In genomic region chr19:13505761-13506549, GRCh38 we compare ENCODE assay signal across 8 cellular contexts. TPM values are rescaled to one million over a fixed set of nuclear protein-coding genes. Genes with fewer than 3 reads are reported as not detected.
DNase-seq lines count a peak whose midpoint lies in the region; ATAC-seq, FAIRE-seq and TF ChIP-seq lines count a peak whose summit lies in the region.

TSS of gene CACNA1A (minus strand) at chr19:13506479. CDS start at chr19:13506224, 255 bp downstream.

- H3K27me3 Mint-ChIP-seq in neural progenitor cell (ENCODE audit: insufficient read depth, low read depth) = peaks cover 35% of the 10 kb centered on the region

- H3K36me3 ChIP-seq in HUES6 (ENCODE audit: control insufficient read depth, insufficient read depth, low read length) = no peaks in the 10 kb centered on the region
- H3K36me3 ChIP-seq in ectodermal cell (ENCODE audit: control insufficient read depth, insufficient read depth, low read length) = peaks cover 9% of the 10 kb centered on the region
- H3K36me3 ChIP-seq in neural progenitor cell = no peaks in the 10 kb centered on the region
- H3K36me3 ChIP-seq in HepG2 (replicated peaks in 1 of 2; ENCODE audit: control insufficient read depth in 1 of 2, insufficient read depth in 2 of 2, low read length in 2 of 2) = no peaks in the 10 kb centered on the region

- H3K79me2 ChIP-seq in neural progenitor cell (ENCODE audit: low read depth) (peaks cover 14% of the 10 kb centered on the region), HepG2 (ENCODE audit: insufficient read depth, low read length) (no peaks in the 10 kb centered on the region)

- peaks cover 13% of the 10 kb centered on the region for H3K27me3 ChIP-seq in AG04450 (ENCODE audit: control insufficient read depth, insufficient read depth, low read length)
- peaks cover 71% of the 10 kb centered on the region for H3K27me3 ChIP-seq in HUES6 (ENCODE audit: control insufficient read depth, insufficient read depth, low read length)
- H3K27me3 ChIP-seq in ectodermal cell (ENCODE audit: control insufficient read depth, insufficient read depth, low read length, poor library complexity, severe bottlenecking) = peaks cover 25% of the 10 kb centered on the region
- peaks cover 64% of the 10 kb centered on the region for H3K27me3 ChIP-seq in neural progenitor cell
- peaks cover 3 to 28% of the 10 kb centered on the region in 2 experiments; a peak in 2 of 5 replicates for H3K27me3 ChIP-seq in HepG2 (ENCODE audit: control insufficient read depth in 1 of 2, insufficient read depth in 2 of 2, low read length in 2 of 2)

- no peaks in the 10 kb centered on the region for H3K36me3 Mint-ChIP-seq in neural progenitor cell

- POLR2A ChIA-PET in AG04450 (lab: Yijun Ruan, JAX) = interaction anchor here (0.7 kb wide), 2 partner anchors 203 to 228 kb away, joined by 3 to 12 read pairs; no protein-coding TSS in a partner anchor
- POLR2A ChIA-PET in HepG2 (lab: Yijun Ruan, JAX) = no interaction called here

- no peak for ATAC-seq in GM21529 (IDR thresholded peaks at IDR 0.05; ENCODE audit: unreplicated experiment)
- ATAC-seq in HepG2 = no peak

- in situ Hi-C loops in HepG2 (cut with HindIII; ENCODE audit: extremely low pct_ligation_motif_present, low pct_unique_long_range_greater_than_20kb) = no loop called here

- H3F3A ChIP-seq in neural progenitor cell (ENCODE audit: low read depth) = peaks cover 12% of the 10 kb centered on the region

- H3K4me2 ChIP-seq in neural progenitor cell (peak within 1 kb of the TSS; percentile 85), HepG2 (ENCODE audit: low read depth, low read length) (no peak within 1 kb of the TSS)

- no peak within 1 kb of the TSS for H3K9ac ChIP-seq in HUES6 (ENCODE audit: low read length)
- H3K9ac ChIP-seq in neural progenitor cell = peak within 1 kb of the TSS; percentile 32
- no peak within 1 kb of the TSS for H3K9ac ChIP-seq in HepG2 (ENCODE audit: insufficient read depth, low read depth, low read length)

- BruUV-seq in HepG2 (replicated peaks; lab: Mats Ljungman, UMichigan) = no TSS peak

- peak within 1 kb of the TSS; percentile 89 for H3K4me3 Mint-ChIP-seq in neural progenitor cell

- H3K27ac ChIP-seq in AG04450 (ENCODE audit: low read depth, low read length) (no peak within 1 kb of the TSS), HUES6 (ENCODE audit: low read depth, low read length) (no peak within 1 kb of the TSS), ectodermal cell (ENCODE audit: insufficient read depth, low read depth, low read length, poor library complexity, severe bottlenecking) (peak within 1 kb of the TSS; percentile 40), neural progenitor cell (no peak within 1 kb of the TSS), HepG2 (ENCODE audit: extremely low read length, insufficient read depth, low read length) (no peak within 1 kb of the TSS)

- H2AFZ ChIP-seq in neural progenitor cell (replicated peaks) = peak within 1 kb of the TSS; percentile 96
- no peak within 1 kb of the TSS for H2AFZ ChIP-seq in HepG2 (ENCODE audit: low read length)

- H3K4me3 ChIP-seq in AG04450 (ENCODE audit: low read depth, low read length) (peak within 1 kb of the TSS; percentile 68), HUES6 (ENCODE audit: low read depth, low read length) (peak within 1 kb of the TSS; percentile 76), ectodermal cell (ENCODE audit: insufficient read depth, low read depth, low read length) (peak within 1 kb of the TSS; percentile 91), neural progenitor cell (peak within 1 kb of the TSS; percentile 98), HepG2 (replicated peaks in 1 of 3; ENCODE audit: insufficient read depth in 1 of 3, low read depth in 2 of 3, low read length in 3 of 3) (no peak within 1 kb of the TSS)

- TF ChIP-seq EP300 in HepG2 (IDR thresholded peaks at IDR 0.05; ENCODE audit: low read depth in 2 of 2, low read length in 2 of 2) (no peak), HepG2 (CRISPR knock-in tag; IDR thresholded peaks at IDR 0.05; ENCODE audit: borderline replicate concordance) (no peak)

- intact Hi-C loops in HepG2 (cut with micrococcal nuclease; ENCODE audit: unreplicated experiment) = no loop called here

- H3K9me3 ChIP-seq in AG04450 (ENCODE audit: control insufficient read depth, insufficient read depth, low read length) (no peaks in the 10 kb centered on the region), HUES6 (ENCODE audit: control insufficient read depth, insufficient read depth, low read depth, low read length) (no peaks in the 10 kb centered on the region), ectodermal cell (ENCODE audit: control insufficient read depth, low read length) (no peaks in the 10 kb centered on the region), neural progenitor cell (ENCODE audit: low read depth) (no peaks in the 10 kb centered on the region), HepG2 (ENCODE audit: low read length) (no peaks in the 10 kb centered on the region)

- CTCF ChIA-PET in AG04450 (lab: Charles Lee) (no interaction called here), HepG2 (lab: Yijun Ruan, JAX; ENCODE audit: low intra/inter-chr PET ratio, low total read pairs) (no interaction called here)

- no peaks in the 10 kb centered on the region for H3K9me3 Mint-ChIP-seq in neural progenitor cell

- TF ChIP-seq RAD21 in HepG2 (CRISPR knock-in tag; IDR thresholded peaks at IDR 0.05) = no peak

- H4K20me1 ChIP-seq in neural progenitor cell (ENCODE audit: low read depth) = peaks cover 17% of the 10 kb centered on the region
- no peaks in the 10 kb centered on the region for H4K20me1 ChIP-seq in HepG2 (ENCODE audit: insufficient read depth, low read length)

- H3K4me1 ChIP-seq in HUES6 (ENCODE audit: control insufficient read depth, insufficient read depth, low read length) (peaks cover 4% of the 10 kb centered on the region; the same call in 1 of the 2 replicates), ectodermal cell (ENCODE audit: control insufficient read depth, insufficient read depth, low read length) (peaks cover 27% of the 10 kb centered on the region), neural progenitor cell (peaks cover 26% of the 10 kb centered on the region), HepG2 (ENCODE audit: insufficient read depth, low read length) (no peaks in the 10 kb centered on the region)

- TF ChIP-seq CTCF in AG04450 (IDR thresholded peaks at IDR 0.05; ENCODE audit: low read depth, low read length) (no peak), neural progenitor cell (IDR thresholded peaks at IDR 0.05) (no peak), HepG2 (CRISPR knock-in tag; IDR thresholded peaks at IDR 0.05) (no peak)

- 0 to 1% methylated on average over 67 to 69 of the region's 76 CpGs for WGBS in ectodermal cell, 2 experiments
- WGBS in HepG2 (ENCODE audit: low lambda C conversion rate) = 48% methylated on average over 49 of the region's 76 CpGs

- no peak within 1 kb of the TSS for H3K27ac Mint-ChIP-seq in neural progenitor cell

- no peak for FAIRE-seq in HepG2 (lab: Jason Lieb, UNC)

- TF ChIP-seq POLR2A in HepG2 (IDR thresholded peaks at IDR 0.05; ENCODE audit: insufficient read depth in 1 of 2, low read depth in 2 of 2, low read length in 2 of 2) = no peak

- peaks cover 18% of the 10 kb centered on the region for H3K4me1 Mint-ChIP-seq in neural progenitor cell

- DNase-seq in AG04450 (ENCODE audit: low read depth, low spot score) = no peak
- peak; percentile 83 for DNase-seq in neural progenitor cell (ENCODE audit: low spot score)
- DNase-seq in SW480 (ENCODE audit: low spot score) = no peak
- no peak for DNase-seq in NCI-H1048 (lab: John Stamatoyannopoulos, UW)
- no peak for DNase-seq in HepG2 (ENCODE audit: low spot score)

TF ChIP-seq in HepG2, 621 proteins besides CTCF, POLR2A, EP300 and RAD21 (continues in another document):
- TF ChIP-seq KLF6 (CRISPR knock-in tag; IDR thresholded peaks at IDR 0.05) (no peak), TAF1 (CRISPR knock-in tag; IDR thresholded peaks at IDR 0.05) (no peak), DMAP1 (CRISPR knock-in tag; IDR thresholded peaks at IDR 0.05) (no peak), PCBP1 (IDR thresholded peaks at IDR 0.05; ENCODE audit: borderline replicate concordance, low read depth, low read length) (no peak), ZNF572 (CRISPR knock-in tag; IDR thresholded peaks at IDR 0.05) (no peak), CBX1 (IDR thresholded peaks at IDR 0.05; ENCODE audit: low read depth) (no peak), MIXL1 (CRISPR knock-in tag; IDR thresholded peaks at IDR 0.05) (no peak), NFKB2 (CRISPR knock-in tag; IDR thresholded peaks at IDR 0.05; ENCODE audit: borderline replicate concordance) (no peak), ZNF24 (IDR thresholded peaks at IDR 0.05) (no peak)

RNA-seq across cellular contexts. Expression of gene CACNA1A, which starts in this region (rescaled TPM):
- 12.2 and 14.4 TPM in 2 replicates for polyA plus RNA-seq in AG04450 (2011; rRNA removed)
- polyA minus RNA-seq in AG04450 (2011; rRNA and poly(A)+ RNA removed) = 26.6 and 29.7 TPM in 2 replicates
- polyA plus RNA-seq in ectodermal cell (2013, experiment 1 of 4) = 38.9 TPM
- polyA plus RNA-seq in ectodermal cell (2013, experiment 2 of 4) = 54.5 TPM
- polyA plus RNA-seq in ectodermal cell (2013, experiment 3 of 4) = 29.2 TPM
- 37.9 TPM for polyA plus RNA-seq in ectodermal cell (2013, experiment 4 of 4)
- 16.5 and 22.5 TPM in 2 replicates for total RNA-seq in neural progenitor cell (ENCODE audit: low replicate concordance)
- total RNA-seq in HepG2 (2016; rRNA removed; fragmentation: Illumina TruSeq; extraction: Trizol) = not detected in 2 replicates
- total RNA-seq in HepG2 (2016; cell fraction: cytosol; rRNA removed; fragmentation: Illumina TruSeq; extraction: Trizol; ENCODE audit: low read depth) = not detected in 2 replicates
- not detected in 2 replicates for total RNA-seq in HepG2 (2016; cell fraction: insoluble cytoplasmic fraction; rRNA removed; fragmentation: Illumina TruSeq; extraction: Trizol)
- not detected in 2 replicates for total RNA-seq in HepG2 (2016; cell fraction: membrane; rRNA removed; fragmentation: Illumina TruSeq; extraction: Trizol)
- not detected in 2 replicates for total RNA-seq in HepG2 (2016; cell fraction: nucleus; rRNA removed; fragmentation: Illumina TruSeq; extraction: Trizol)
- not detected in 2 replicates for polyA plus RNA-seq in HepG2 (2011; rRNA removed)
- polyA plus RNA-seq in HepG2 (2011; cell fraction: cytosol; rRNA removed) = not detected in 2 replicates
- not detected in 2 replicates for polyA plus RNA-seq in HepG2 (2011; cell fraction: nucleus; rRNA removed)
- not detected in 2 replicates for polyA plus RNA-seq in HepG2 (2012)
- not detected in 2 replicates for polyA plus RNA-seq in HepG2 (2016; cell fraction: cytosol; fragmentation: Illumina TruSeq; extraction: Trizol; ENCODE audit: low read depth)
- polyA plus RNA-seq in HepG2 (2016; cell fraction: insoluble cytoplasmic fraction; fragmentation: Illumina TruSeq; extraction: Trizol; ENCODE audit: low read depth) = not detected in 2 replicates
- polyA plus RNA-seq in HepG2 (2016; cell fraction: membrane; fragmentation: Illumina TruSeq; extraction: Trizol; ENCODE audit: low read depth) = not detected in 2 replicates
- not detected in 2 replicates for polyA plus RNA-seq in HepG2 (2016; cell fraction: nucleus; fragmentation: Illumina TruSeq; extraction: Trizol; ENCODE audit: insufficient read depth, low read depth)
- polyA minus RNA-seq in HepG2 (2011; rRNA and poly(A)+ RNA removed; ENCODE audit: low replicate concordance) = 0.23 TPM in 1 of 2 replicates, not detected in the other
- not detected in 2 replicates for polyA minus RNA-seq in HepG2 (2011; cell fraction: cytosol; rRNA and poly(A)+ RNA removed)
- not detected in 2 replicates for polyA minus RNA-seq in HepG2 (2011; cell fraction: nucleus; rRNA and poly(A)+ RNA removed)

Comparison
In these comparisons a context has a peak if more than half of its experiments do, and no peak if none do; other contexts are left out.
1. RNA of gene CACNA1A (total RNA-seq): 16.5 to 22.5 TPM in neural progenitor cell; not detected in HepG2; every median in the first group is over 10 times any median in the second.
2. RNA of gene CACNA1A (polyA plus RNA-seq): 12.2 to 14.4 TPM in AG04450; not detected in HepG2; every median in the first group is over 10 times any median in the second.
3. H3K4me3 ChIP-seq: peak in AG04450 (single experiment), HUES6 (single experiment), ectodermal cell (single experiment) and neural progenitor cell (single experiment); none in HepG2 (0 of 3).